ENCODE assay signal across 25 cellular contexts in the genomic region with DNA sequence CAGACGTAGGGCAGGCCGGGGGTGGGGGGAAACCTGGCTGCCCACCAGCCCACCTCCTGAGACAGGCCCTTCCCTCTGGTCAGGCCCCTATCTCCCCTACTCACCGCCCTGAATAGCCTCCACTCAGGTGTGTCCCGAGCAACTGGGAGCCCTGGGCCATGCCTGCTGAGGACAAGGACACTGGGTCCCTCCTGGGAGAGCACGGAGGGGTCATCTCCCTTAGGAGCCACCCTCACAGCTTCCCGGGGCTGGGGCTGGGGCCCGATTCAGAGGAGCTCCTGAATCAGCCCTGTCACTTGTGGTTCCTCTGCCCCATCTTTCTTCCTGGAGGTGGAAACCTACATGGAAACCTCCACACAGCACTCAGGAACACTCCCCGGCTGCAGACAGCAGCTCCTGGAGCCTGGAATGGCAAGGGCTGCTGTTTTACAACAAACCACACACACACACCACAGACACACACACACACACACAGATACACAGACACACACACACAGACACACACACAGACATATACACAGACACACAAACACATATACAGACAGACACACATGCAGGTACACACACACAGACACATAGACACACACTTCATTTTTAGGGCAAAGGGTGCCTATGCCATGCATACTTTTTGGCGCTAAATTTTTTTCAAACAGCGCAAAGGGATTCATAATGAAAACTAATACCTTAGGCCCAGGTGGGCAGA. TPM values are rescaled to one million over a fixed set of nuclear protein-coding genes. Genes with fewer than 3 reads are reported as not detected.
DNase-seq lines count a peak whose midpoint lies in the region; ATAC-seq, FAIRE-seq and TF ChIP-seq lines count a peak whose summit lies in the region.
"Had no signal": no experiment of that assay in that cellular context is flagged by ENCODE, and none has a peak within 500 bp of the region (broad histone marks: within the 10 kb centered on the region; RNA-seq: fewer than 3 reads in every experiment).

No MANE protein-coding gene starts in this region.

- FAIRE-seq in kidney (lab: Jason Lieb, UNC): no peak
- FAIRE-seq: A204.1 had no signal

- intact Hi-C loops in left ventricle myocardium inferior (cut with micrococcal nuclease): no loop called here
- intact Hi-C loops in kidney (cut with DNase I): no loop called here

- ATAC-seq in stimulated activated effector memory CD8-positive, alpha-beta T cell treated with anti-CD3 and anti-CD28 coated beads, Interleukin-12 subunit alpha, Interleukin-12 subunit beta, amount 100 ng/mL, for 72 hours: peak; percentile 28
- no peak for ATAC-seq in HG02981 (IDR thresholded peaks at IDR 0.05; ENCODE audit: unreplicated experiment)
- ATAC-seq: activated CD4-positive, alpha-beta T cell treated with anti-CD3 and anti-CD28 coated beads for 36 hours; activated T-cell treated with anti-CD3 and anti-CD28 coated beads, Interleukin-2, amount 50 U/mL, for 4 hours had no signal

- H3K36me3 ChIP-seq in cardiac muscle cell: no peaks in the 10 kb centered on the region
- H3K36me3 ChIP-seq in left ventricle myocardium inferior: no peaks in the 10 kb centered on the region
- no peaks in the 10 kb centered on the region for H3K36me3 ChIP-seq in kidney (ENCODE audit: control insufficient read depth in 1 of 2, insufficient read depth in 2 of 2, low read length in 2 of 2)
- H3K36me3 ChIP-seq: HAP-1, right lobe of liver had no signal

- H3K27me3 ChIP-seq in cardiac muscle cell (no peaks in the 10 kb centered on the region), left ventricle myocardium inferior (ENCODE audit: low read depth) (no peaks in the 10 kb centered on the region)
- H3K27me3 ChIP-seq: right lobe of liver had no signal

- DNase-seq in cardiac muscle cell (ENCODE audit: low read depth in 1 of 2, low spot score in 1 of 2) (no peak), left ventricle myocardium inferior (no peak), OCI-M1 (lab: John Stamatoyannopoulos, UW) (peak; percentile 66), kidney (peak; percentile 52), NCI-H146 treated with DMSO at 0.1 percent for 48 hours (lab: John Stamatoyannopoulos, UW; ENCODE audit: unreplicated experiment) (no peak), kidney tubule cell (ENCODE audit: low spot score) (no peak)
- DNase-seq in stimulated activated effector memory CD8-positive, alpha-beta T cell treated with anti-CD3 and anti-CD28 coated beads, Interleukin-12 subunit alpha, Interleukin-12 subunit beta, amount 100 ng/mL, for 72 hours (ENCODE audit: low spot score in 2 of 2): no peak
- DNase-seq: activated CD4-positive, alpha-beta T cell treated with anti-CD3 and anti-CD28 coated beads for 36 hours; activated CD8-positive, alpha-beta memory T cell treated with anti-CD3 and anti-CD28 coated beads for 24 hours; activated naive CD4-positive, alpha-beta T cell; activated T-cell treated with anti-CD3 and anti-CD28 coated beads, Interleukin-2, amount 50 U/mL, for 4 hours; amniotic stem cell; Calu3; EL; NCI-H1105 treated with DMSO at 0.1 percent for 48 hours; NCI-H2081; NCI-H345; NCI-H82; SHP77 had no signal

- H3K27ac ChIP-seq in cardiac muscle cell (peak overlapping the region; percentile 80), left ventricle myocardium inferior (replicated peaks) (no peak overlapping the region), kidney (ENCODE audit: low read depth in 2 of 2, low read length in 2 of 2) (no peak overlapping the region)
- H3K27ac ChIP-seq: right lobe of liver had no signal

- no peak overlapping the region for H3K4me3 Mint-ChIP-seq in stimulated activated effector memory CD8-positive, alpha-beta T cell treated with anti-CD3 and anti-CD28 coated beads, Interleukin-12 subunit alpha, Interleukin-12 subunit beta, amount 100 ng/mL, for 72 hours
- H3K4me3 Mint-ChIP-seq: activated CD4-positive, alpha-beta T cell treated with anti-CD3 and anti-CD28 coated beads for 36 hours; activated T-cell treated with anti-CD3 and anti-CD28 coated beads, Interleukin-2, amount 50 U/mL, for 4 hours had no signal

- TF ChIP-seq CTCF in cardiac muscle cell (IDR thresholded peaks at IDR 0.05; ENCODE audit: low read depth, low read length) (no peak), left ventricle myocardium inferior (IDR thresholded peaks at IDR 0.05; ENCODE audit: borderline replicate concordance) (no peak), kidney (IDR thresholded peaks at IDR 0.05; ENCODE audit: borderline replicate concordance, extremely low read depth, insufficient read depth) (no peak)

- no peaks in the 10 kb centered on the region for H3K9me3 ChIP-seq in cardiac muscle cell (ENCODE audit: low read depth)
- H3K9me3 ChIP-seq in left ventricle myocardium inferior (replicated peaks): peaks cover 3% of the 10 kb centered on the region
- H3K9me3 ChIP-seq in kidney (ENCODE audit: control insufficient read depth in 1 of 2, low read length in 2 of 2): no peaks in the 10 kb centered on the region
- H3K9me3 ChIP-seq: right lobe of liver had no signal

- H3K4me3 ChIP-seq in cardiac muscle cell (no peak overlapping the region), left ventricle myocardium inferior (no peak overlapping the region), kidney (ENCODE audit: low read length in 2 of 2) (no peak overlapping the region)
- H3K4me3 ChIP-seq: HAP-1, lung, right lobe of liver had no signal

- H3K36me3 Mint-ChIP-seq in stimulated activated effector memory CD8-positive, alpha-beta T cell treated with anti-CD3 and anti-CD28 coated beads, Interleukin-12 subunit alpha, Interleukin-12 subunit beta, amount 100 ng/mL, for 72 hours: no peaks in the 10 kb centered on the region

- H3K4me1 ChIP-seq in cardiac muscle cell (ENCODE audit: low read depth) (peaks cover 17% of the 10 kb centered on the region), left ventricle myocardium inferior (peaks cover 11% of the 10 kb centered on the region), kidney (ENCODE audit: control insufficient read depth in 1 of 2, insufficient read depth in 1 of 2, low read depth in 1 of 2, low read length in 2 of 2) (peaks cover 4% of the 10 kb centered on the region in 2 donors)
- H3K4me1 ChIP-seq: HAP-1, right lobe of liver had no signal

- H3K4me1 Mint-ChIP-seq in stimulated activated effector memory CD8-positive, alpha-beta T cell treated with anti-CD3 and anti-CD28 coated beads, Interleukin-12 subunit alpha, Interleukin-12 subunit beta, amount 100 ng/mL, for 72 hours: no peaks in the 10 kb centered on the region
- H3K4me1 Mint-ChIP-seq: activated CD4-positive, alpha-beta T cell treated with anti-CD3 and anti-CD28 coated beads for 36 hours had no signal

- no peak overlapping the region for H3K9ac ChIP-seq in kidney (ENCODE audit: low read length in 2 of 2)

- H3K27ac Mint-ChIP-seq in stimulated activated effector memory CD8-positive, alpha-beta T cell treated with anti-CD3 and anti-CD28 coated beads, Interleukin-12 subunit alpha, Interleukin-12 subunit beta, amount 100 ng/mL, for 72 hours: no peak overlapping the region
- H3K27ac Mint-ChIP-seq: activated CD4-positive, alpha-beta T cell treated with anti-CD3 and anti-CD28 coated beads for 36 hours had no signal

- no peaks in the 10 kb centered on the region for H3K9me3 Mint-ChIP-seq in stimulated activated effector memory CD8-positive, alpha-beta T cell treated with anti-CD3 and anti-CD28 coated beads, Interleukin-12 subunit alpha, Interleukin-12 subunit beta, amount 100 ng/mL, for 72 hours
- H3K9me3 Mint-ChIP-seq: activated T-cell treated with anti-CD3 and anti-CD28 coated beads, Interleukin-2, amount 50 U/mL, for 4 hours had no signal

RNA-seq across cellular contexts. Expression of a gene that starts 9.6 kb away (rescaled TPM):
- total RNA-seq in cardiac muscle cell (13.0 and 42.5 TPM in 2 replicates), left ventricle myocardium inferior (0.74 TPM), kidney (9.6 TPM)
- polyA plus RNA-seq in cardiac muscle cell (9.9 and 32.9 TPM in 2 replicates), kidney (ENCODE audit: insufficient read depth, low read depth, low replicate concordance) (25.5 TPM)
- total RNA-seq: activated CD4-positive, alpha-beta T cell treated with anti-CD3 and anti-CD28 coated beads for 36 hours; OCI-LY7 had no signal

Comparison
In these comparisons a context has a peak if more than half of its experiments do, and no peak if none do; other contexts are left out.
1. DNase-seq: peak in OCI-M1 (single experiment) and kidney (single experiment); none in cardiac muscle cell (0 of 2), left ventricle myocardium inferior (single experiment), stimulated activated effector memory CD8-positive, alpha-beta T cell treated with anti-CD3 and anti-CD28 coated beads, Interleukin-12 subunit alpha, Interleukin-12 subunit beta, amount 100 ng/mL, for 72 hours (0 of 2), NCI-H146 treated with DMSO at 0.1 percent for 48 hours (single experiment) and kidney tubule cell (single experiment).